In genomic region chrX:132482632-132483031, GRCh38 we compare ENCODE assay signal across 22 cellular contexts. TPM values are rescaled to one million over a fixed set of nuclear protein-coding genes. Genes with fewer than 3 reads are reported as not detected.
DNase-seq lines count a peak whose midpoint lies in the region; ATAC-seq and TF ChIP-seq lines count a peak whose summit lies in the region.
"Had no signal": no experiment of that assay in that cellular context is flagged by ENCODE, and none has a peak within 500 bp of the region (broad histone marks: within the 10 kb centered on the region; RNA-seq: fewer than 3 reads in every experiment).

No MANE protein-coding gene starts in this region.

- CTCF ChIA-PET in activated CD8-positive, alpha-beta T cell treated with anti-CD3 and anti-CD28 coated beads for 36 hours (lab: Charles Lee): interaction anchor here (1.1 to 1.3 kb wide), 2 partner anchors 8 to 390 kb away, joined by 3 read pairs; no protein-coding TSS in a partner anchor
- CTCF ChIA-PET in activated CD8-positive, alpha-beta T cell treated with anti-CD3 and anti-CD28 coated beads, Interleukin-2, amount 10 ng/mL, durations not matched to agents 7 days and 5 days (lab: Charles Lee): no interaction called here

- DNase-seq in activated CD8-positive, alpha-beta T cell treated with anti-CD3 and anti-CD28 coated beads for 36 hours: no peak
- no peak for DNase-seq in activated CD8-positive, alpha-beta T cell treated with anti-CD3 and anti-CD28 coated beads, Interleukin-2, amount 10 ng/mL, durations not matched to agents 7 days and 5 days
- peak; percentile 33 for DNase-seq in HuH-7.5 (ENCODE audit: low spot score)
- peak; percentile 18 for DNase-seq in glutamatergic neuron
- DNase-seq in natural killer cell: no peak
- no peak for DNase-seq in NCI-H1694 treated with DMSO at 0.1 percent for 48 hours (lab: John Stamatoyannopoulos, UW)
- DNase-seq: ACHN; activated CD4-positive, alpha-beta T cell treated with anti-CD3 and anti-CD28 coated beads for 48 hours; activated naive CD8-positive, alpha-beta T cell treated with anti-CD3 and anti-CD28 coated beads, Interleukin-2, amount 10 ng/mL, durations not matched to agents 7 days and 5 days; body of pancreas; effector memory CD8-positive, alpha-beta T cell; EL; KBM-7; NCI-H2029 treated with DMSO at 0.1 percent for 48 hours; posterior cingulate gyrus; SW 1271 had no signal

- H3K27ac Mint-ChIP-seq in activated CD8-positive, alpha-beta T cell treated with anti-CD3 and anti-CD28 coated beads for 36 hours: peak overlapping the region; percentile 43
- H3K27ac Mint-ChIP-seq in activated CD8-positive, alpha-beta T cell treated with anti-CD3 and anti-CD28 coated beads, Interleukin-2, amount 10 ng/mL, durations not matched to agents 7 days and 5 days: no peak overlapping the region
- H3K27ac Mint-ChIP-seq in glutamatergic neuron (ENCODE audit: unreplicated experiment) (no peak overlapping the region), natural killer cell (peak overlapping the region in 1 of 2 donors; percentile 21)
- H3K27ac Mint-ChIP-seq: activated T-helper 2 cell treated with anti-CD3 and anti-CD28 coated beads, Interferon-gamma antibody, Interleukin-2, Interleukin-4, amounts not matched to agents 10 μg/mL and 5 μg/mL and 100 μg/mL, durations not matched to agents 14 hours and 24 hours and 36 hours; stimulated activated effector memory CD8-positive, alpha-beta T cell treated with anti-CD3 and anti-CD28 coated beads, Interleukin-12 subunit alpha, Interleukin-12 subunit beta, amount 100 ng/mL, for 72 hours had no signal

- no peak for ATAC-seq in activated CD8-positive, alpha-beta T cell treated with anti-CD3 and anti-CD28 coated beads for 36 hours
- ATAC-seq in activated CD8-positive, alpha-beta T cell treated with anti-CD3 and anti-CD28 coated beads, Interleukin-2, amount 10 ng/mL, durations not matched to agents 7 days and 5 days: no peak
- no peak for ATAC-seq in natural killer cell
- no peak for ATAC-seq in HG03095 (IDR thresholded peaks at IDR 0.05; ENCODE audit: unreplicated experiment)
- no peak for ATAC-seq in GM18870 (IDR thresholded peaks at IDR 0.05; ENCODE audit: unreplicated experiment)
- ATAC-seq: body of pancreas; effector memory CD8-positive, alpha-beta T cell; natural killer cell treated with Interleukin-12 subunit alpha and Interleukin-12 subunit beta and Interleukin-15 and Interleukin-18, amount 100 ng/mL, for 72 hours; Right ventricle myocardium inferior; stimulated activated effector memory CD8-positive, alpha-beta T cell treated with anti-CD3 and anti-CD28 coated beads, Interleukin-12 subunit alpha, Interleukin-12 subunit beta, amount 100 ng/mL, for 72 hours had no signal

- no peak overlapping the region for H3K4me3 Mint-ChIP-seq in activated CD8-positive, alpha-beta T cell treated with anti-CD3 and anti-CD28 coated beads for 36 hours
- no peak overlapping the region for H3K4me3 Mint-ChIP-seq in activated CD8-positive, alpha-beta T cell treated with anti-CD3 and anti-CD28 coated beads, Interleukin-2, amount 10 ng/mL, durations not matched to agents 7 days and 5 days
- H3K4me3 Mint-ChIP-seq in glutamatergic neuron (ENCODE audit: unreplicated experiment) (no peak overlapping the region), natural killer cell (no peak overlapping the region)
- H3K4me3 Mint-ChIP-seq: activated naive CD8-positive, alpha-beta T cell treated with anti-CD3 and anti-CD28 coated beads, Interleukin-2, amount 10 ng/mL, durations not matched to agents 7 days and 5 days; effector memory CD8-positive, alpha-beta T cell; natural killer cell treated with Interleukin-12 subunit alpha and Interleukin-12 subunit beta and Interleukin-15 and Interleukin-18, amount 100 ng/mL, for 72 hours; stimulated activated effector memory CD8-positive, alpha-beta T cell treated with anti-CD3 and anti-CD28 coated beads, Interleukin-12 subunit alpha, Interleukin-12 subunit beta, amount 100 ng/mL, for 72 hours had no signal

- H3K27me3 Mint-ChIP-seq in activated CD8-positive, alpha-beta T cell treated with anti-CD3 and anti-CD28 coated beads for 36 hours: no peaks in the 10 kb centered on the region
- H3K27me3 Mint-ChIP-seq in activated CD8-positive, alpha-beta T cell treated with anti-CD3 and anti-CD28 coated beads, Interleukin-2, amount 10 ng/mL, durations not matched to agents 7 days and 5 days (ENCODE audit: low read depth): no peaks in the 10 kb centered on the region
- H3K27me3 Mint-ChIP-seq in glutamatergic neuron (ENCODE audit: unreplicated experiment) (no peaks in the 10 kb centered on the region), natural killer cell (ENCODE audit: low read depth in 2 of 2) (peaks cover 0 to 22% of the 10 kb centered on the region in 2 donors)
- H3K27me3 Mint-ChIP-seq: activated naive CD8-positive, alpha-beta T cell treated with anti-CD3 and anti-CD28 coated beads, Interleukin-2, amount 10 ng/mL, durations not matched to agents 7 days and 5 days; effector memory CD8-positive, alpha-beta T cell had no signal

- POLR2A ChIA-PET in activated CD8-positive, alpha-beta T cell treated with anti-CD3 and anti-CD28 coated beads for 36 hours (lab: Charles Lee): no interaction called here
- POLR2A ChIA-PET in activated CD8-positive, alpha-beta T cell treated with anti-CD3 and anti-CD28 coated beads, Interleukin-2, amount 10 ng/mL, durations not matched to agents 7 days and 5 days (lab: Charles Lee): no interaction called here

- H3K9me3 Mint-ChIP-seq in activated CD8-positive, alpha-beta T cell treated with anti-CD3 and anti-CD28 coated beads for 36 hours: no peaks in the 10 kb centered on the region
- H3K9me3 Mint-ChIP-seq in activated CD8-positive, alpha-beta T cell treated with anti-CD3 and anti-CD28 coated beads, Interleukin-2, amount 10 ng/mL, durations not matched to agents 7 days and 5 days (ENCODE audit: insufficient read depth): no peaks in the 10 kb centered on the region
- no peaks in the 10 kb centered on the region for H3K9me3 Mint-ChIP-seq in glutamatergic neuron (ENCODE audit: unreplicated experiment)
- no peaks in the 10 kb centered on the region for H3K9me3 Mint-ChIP-seq in natural killer cell
- H3K9me3 Mint-ChIP-seq: activated naive CD8-positive, alpha-beta T cell treated with anti-CD3 and anti-CD28 coated beads, Interleukin-2, amount 10 ng/mL, durations not matched to agents 7 days and 5 days; activated T-helper 2 cell treated with anti-CD3 and anti-CD28 coated beads, Interferon-gamma antibody, Interleukin-2, Interleukin-4, amounts not matched to agents 10 μg/mL and 5 μg/mL and 100 μg/mL, durations not matched to agents 14 hours and 24 hours and 36 hours; effector memory CD8-positive, alpha-beta T cell; natural killer cell treated with Interleukin-12 subunit alpha and Interleukin-12 subunit beta and Interleukin-15 and Interleukin-18, amount 100 ng/mL, for 72 hours; stimulated activated effector memory CD8-positive, alpha-beta T cell treated with anti-CD3 and anti-CD28 coated beads, Interleukin-12 subunit alpha, Interleukin-12 subunit beta, amount 100 ng/mL, for 72 hours had no signal

- TF ChIP-seq CTCF in activated CD8-positive, alpha-beta T cell treated with anti-CD3 and anti-CD28 coated beads for 36 hours (IDR thresholded peaks at IDR 0.05): no peak
- no peak for TF ChIP-seq CTCF in glutamatergic neuron (IDR thresholded peaks at IDR 0.05; ENCODE audit: partially characterized antibody, unreplicated experiment)
- no peak for TF ChIP-seq CTCF in natural killer cell (IDR thresholded peaks at IDR 0.05)

- peaks cover 64% of the 10 kb centered on the region for H3K4me1 Mint-ChIP-seq in activated CD8-positive, alpha-beta T cell treated with anti-CD3 and anti-CD28 coated beads for 36 hours (ENCODE audit: low read depth)
- peaks cover 59% of the 10 kb centered on the region for H3K4me1 Mint-ChIP-seq in activated CD8-positive, alpha-beta T cell treated with anti-CD3 and anti-CD28 coated beads, Interleukin-2, amount 10 ng/mL, durations not matched to agents 7 days and 5 days (ENCODE audit: low read depth)
- peaks cover 2% of the 10 kb centered on the region for H3K4me1 Mint-ChIP-seq in glutamatergic neuron (ENCODE audit: low read depth, unreplicated experiment)
- peaks cover 23 to 44% of the 10 kb centered on the region in 2 donors for H3K4me1 Mint-ChIP-seq in natural killer cell

- no peaks in the 10 kb centered on the region for H3K36me3 Mint-ChIP-seq in activated CD8-positive, alpha-beta T cell treated with anti-CD3 and anti-CD28 coated beads for 36 hours (ENCODE audit: low read depth)
- H3K36me3 Mint-ChIP-seq in activated CD8-positive, alpha-beta T cell treated with anti-CD3 and anti-CD28 coated beads, Interleukin-2, amount 10 ng/mL, durations not matched to agents 7 days and 5 days (ENCODE audit: low read depth): peaks cover 2% of the 10 kb centered on the region
- no peaks in the 10 kb centered on the region for H3K36me3 Mint-ChIP-seq in glutamatergic neuron (ENCODE audit: unreplicated experiment)
- no peaks in the 10 kb centered on the region for H3K36me3 Mint-ChIP-seq in natural killer cell
- H3K36me3 Mint-ChIP-seq: activated naive CD8-positive, alpha-beta T cell treated with anti-CD3 and anti-CD28 coated beads, Interleukin-2, amount 10 ng/mL, durations not matched to agents 7 days and 5 days; natural killer cell treated with Interleukin-12 subunit alpha and Interleukin-12 subunit beta and Interleukin-15 and Interleukin-18, amount 100 ng/mL, for 72 hours; stimulated activated effector memory CD8-positive, alpha-beta T cell treated with anti-CD3 and anti-CD28 coated beads, Interleukin-12 subunit alpha, Interleukin-12 subunit beta, amount 100 ng/mL, for 72 hours had no signal

- intact Hi-C loops in activated CD8-positive, alpha-beta T cell treated with anti-CD3 and anti-CD28 coated beads for 36 hours (cut with micrococcal nuclease): loop anchor here (10.0 kb wide), 2 partner anchors 268 to 458 kb away; partner anchors contain the start of genes RAP2C and STK26
- intact Hi-C loops in natural killer cell (cut with micrococcal nuclease): loop anchor here (10.0 kb wide), 1 partner anchor 192 kb away; no protein-coding TSS in a partner anchor

RNA-seq across cellular contexts. Expression of gene MBNL3, which starts 6.2 kb away (rescaled TPM):
- total RNA-seq in activated CD8-positive, alpha-beta T cell treated with anti-CD3 and anti-CD28 coated beads for 36 hours: 10 to 100 TPM; 19.8 to 23.3 TPM
- total RNA-seq in activated CD8-positive, alpha-beta T cell treated with anti-CD3 and anti-CD28 coated beads, Interleukin-2, amount 10 ng/mL, durations not matched to agents 7 days and 5 days: 10 to 100 TPM; 30.0 TPM
- 1.0 TPM for total RNA-seq in glutamatergic neuron (ENCODE audit: unreplicated experiment)
- 10 to 100 TPM; 55.3 to 64.3 (median 59.3) TPM for total RNA-seq in natural killer cell

Comparison
In these comparisons a context has a peak if more than half of its experiments do, and no peak if none do; other contexts are left out.
1. DNase-seq: peak in HuH-7.5 (single experiment) and glutamatergic neuron (single experiment); none in activated CD8-positive, alpha-beta T cell treated with anti-CD3 and anti-CD28 coated beads for 36 hours (single experiment), activated CD8-positive, alpha-beta T cell treated with anti-CD3 and anti-CD28 coated beads, Interleukin-2, amount 10 ng/mL, durations not matched to agents 7 days and 5 days (single experiment), natural killer cell (single experiment) and NCI-H1694 treated with DMSO at 0.1 percent for 48 hours (single experiment).
2. RNA of gene MBNL3, which starts 6.2 kb away (total RNA-seq): 55.3 to 64.3 TPM in natural killer cell, 30.0 TPM in activated CD8-positive, alpha-beta T cell treated with anti-CD3 and anti-CD28 coated beads, Interleukin-2, amount 10 ng/mL, durations not matched to agents 7 days and 5 days and 19.8 to 23.3 TPM in activated CD8-positive, alpha-beta T cell treated with anti-CD3 and anti-CD28 coated beads for 36 hours; 1.0 TPM in glutamatergic neuron (single experiment); every median in the first group is over 10 times any median in the second.